ENCODE assay signal across 17 cellular contexts in the genomic region with DNA sequence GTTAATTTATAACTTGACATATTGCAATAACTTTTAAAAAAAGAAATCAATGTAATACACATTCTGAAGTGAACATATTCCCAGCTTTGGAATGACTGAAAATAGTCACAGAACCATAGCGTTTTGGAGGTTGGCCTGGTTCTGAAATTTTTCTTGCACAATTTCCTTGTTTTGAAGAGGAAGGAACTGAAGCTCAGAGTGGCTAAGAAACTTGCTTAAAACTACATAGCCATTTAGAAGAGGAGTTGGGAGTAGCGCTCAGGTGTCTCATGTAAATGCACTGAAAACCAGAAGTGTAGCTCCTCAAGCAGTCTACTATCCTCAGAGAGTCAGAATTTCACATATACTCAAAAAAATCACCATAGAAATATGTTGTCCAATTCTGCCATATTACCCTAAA. TPM values are rescaled to one million over a fixed set of nuclear protein-coding genes. Genes with fewer than 3 reads are reported as not detected.
DNase-seq lines count a peak whose midpoint lies in the region; ATAC-seq and TF ChIP-seq lines count a peak whose summit lies in the region.
"Had no signal": no experiment of that assay in that cellular context is flagged by ENCODE, and none has a peak within 500 bp of the region (broad histone marks: within the 10 kb centered on the region; RNA-seq: fewer than 3 reads in every experiment).

No MANE protein-coding gene starts in this region.

- H3K27me3 ChIP-seq in sigmoid colon: no peaks in the 10 kb centered on the region
- H3K27me3 ChIP-seq: esophagus squamous epithelium had no signal

- peaks cover 0 to 72% (median 57%) of the 10 kb centered on the region in 4 donors for H3K4me1 ChIP-seq in sigmoid colon

- no peak for TF ChIP-seq EP300 in sigmoid colon (IDR thresholded peaks at IDR 0.05)

- intact Hi-C loops in sigmoid colon (cut with DNase I): no loop called here

- DNase-seq in activated CD4-positive, alpha-beta T cell treated with anti-CD3 and anti-CD28 coated beads, Interleukin-2, amount 10 ng/mL, durations not matched to agents 7 days and 5 days: no peak
- DNase-seq in activated CD4-positive, alpha-beta T cell treated with anti-CD3 and anti-CD28 coated beads, Interleukin-2, amount 50 U/mL, for 1 hour: no peak
- DNase-seq in Kasumi-1 (lab: John Stamatoyannopoulos, UW) (peak; percentile 52 to 71), sigmoid colon (no peak), NCI-H526 (lab: John Stamatoyannopoulos, UW) (no peak), putamen (ENCODE audit: low spot score) (no peak)
- no peak for DNase-seq in activated naive CD8-positive, alpha-beta T cell treated with anti-CD3 and anti-CD28 coated beads, Interleukin-2, amount 10 ng/mL, durations not matched to agents 7 days and 5 days
- DNase-seq in stimulated activated naive CD4-positive, alpha-beta T cell treated with Interleukin-2 at 50 U/mL for 16 hours (lab: John Stamatoyannopoulos, UW): no peak
- DNase-seq: activated CD4-positive, alpha-beta T cell treated with anti-CD3 and anti-CD28 coated beads for 1 hour; activated T-cell treated with anti-CD3 and anti-CD28 coated beads, Interleukin-2, amount 50 U/mL, for 48 hours; aorta; cortex of kidney; esophagus squamous epithelium; left cardiac atrium; NCI-H2029; NCI-H524 treated with DMSO at 0.1 percent for 48 hours had no signal

- peak overlapping the region; percentile 64 for H3K27ac Mint-ChIP-seq in activated CD4-positive, alpha-beta T cell treated with anti-CD3 and anti-CD28 coated beads, Interleukin-2, amount 10 ng/mL, durations not matched to agents 7 days and 5 days
- peak overlapping the region; percentile 16 for H3K27ac Mint-ChIP-seq in activated naive CD8-positive, alpha-beta T cell treated with anti-CD3 and anti-CD28 coated beads, Interleukin-2, amount 10 ng/mL, durations not matched to agents 7 days and 5 days

- H3K27ac ChIP-seq in sigmoid colon: peak overlapping the region in 3 of 4 donors; percentile 16 to 51 (median 33)
- H3K27ac ChIP-seq: A549, esophagus squamous epithelium had no signal

- no peak overlapping the region for H3K4me3 ChIP-seq in sigmoid colon
- H3K4me3 ChIP-seq: A549, esophagus squamous epithelium had no signal

- POLR2A ChIA-PET in activated CD4-positive, alpha-beta T cell treated with anti-CD3 and anti-CD28 coated beads, Interleukin-2, amount 10 ng/mL, durations not matched to agents 7 days and 5 days (lab: Charles Lee): no interaction called here
- POLR2A ChIA-PET in activated naive CD8-positive, alpha-beta T cell treated with anti-CD3 and anti-CD28 coated beads, Interleukin-2, amount 10 ng/mL, durations not matched to agents 7 days and 5 days (lab: Charles Lee): interaction anchor here (0.6 kb wide), 1 partner anchor 18 kb away, joined by 3 read pairs; no protein-coding TSS in a partner anchor

- H3K4me3 Mint-ChIP-seq in activated CD4-positive, alpha-beta T cell treated with anti-CD3 and anti-CD28 coated beads, Interleukin-2, amount 10 ng/mL, durations not matched to agents 7 days and 5 days: no peak overlapping the region
- no peak overlapping the region for H3K4me3 Mint-ChIP-seq in activated naive CD8-positive, alpha-beta T cell treated with anti-CD3 and anti-CD28 coated beads, Interleukin-2, amount 10 ng/mL, durations not matched to agents 7 days and 5 days

- H3K36me3 Mint-ChIP-seq in activated CD4-positive, alpha-beta T cell treated with anti-CD3 and anti-CD28 coated beads, Interleukin-2, amount 10 ng/mL, durations not matched to agents 7 days and 5 days (ENCODE audit: low read depth): peaks cover 88% of the 10 kb centered on the region
- peaks cover 66% of the 10 kb centered on the region for H3K36me3 Mint-ChIP-seq in activated naive CD8-positive, alpha-beta T cell treated with anti-CD3 and anti-CD28 coated beads, Interleukin-2, amount 10 ng/mL, durations not matched to agents 7 days and 5 days

- H3K9me3 ChIP-seq in sigmoid colon: no peaks in the 10 kb centered on the region
- H3K9me3 ChIP-seq: A549, esophagus squamous epithelium had no signal

- no peaks in the 10 kb centered on the region for H3K36me3 ChIP-seq in sigmoid colon

- H3K4me1 Mint-ChIP-seq in activated CD4-positive, alpha-beta T cell treated with anti-CD3 and anti-CD28 coated beads, Interleukin-2, amount 10 ng/mL, durations not matched to agents 7 days and 5 days: peaks cover 59% of the 10 kb centered on the region
- H3K4me1 Mint-ChIP-seq in activated naive CD8-positive, alpha-beta T cell treated with anti-CD3 and anti-CD28 coated beads, Interleukin-2, amount 10 ng/mL, durations not matched to agents 7 days and 5 days: peaks cover 37% of the 10 kb centered on the region

- ATAC-seq in activated naive CD8-positive, alpha-beta T cell treated with anti-CD3 and anti-CD28 coated beads, Interleukin-2, amount 10 ng/mL, durations not matched to agents 7 days and 5 days (ENCODE audit: low read depth): no peak
- ATAC-seq: A549, left cardiac atrium had no signal

- H3K27me3 Mint-ChIP-seq in activated CD4-positive, alpha-beta T cell treated with anti-CD3 and anti-CD28 coated beads, Interleukin-2, amount 10 ng/mL, durations not matched to agents 7 days and 5 days: no peaks in the 10 kb centered on the region
- no peaks in the 10 kb centered on the region for H3K27me3 Mint-ChIP-seq in activated naive CD8-positive, alpha-beta T cell treated with anti-CD3 and anti-CD28 coated beads, Interleukin-2, amount 10 ng/mL, durations not matched to agents 7 days and 5 days

- CTCF ChIA-PET in activated CD4-positive, alpha-beta T cell treated with anti-CD3 and anti-CD28 coated beads, Interleukin-2, amount 10 ng/mL, durations not matched to agents 7 days and 5 days (lab: Charles Lee): interaction anchor here (1.1 to 1.5 kb wide), 4 partner anchors 10 to 40 kb away, joined by 3 to 6 read pairs (median 4); no protein-coding TSS in a partner anchor

- peaks cover 3% of the 10 kb centered on the region for H3K9me3 Mint-ChIP-seq in activated CD4-positive, alpha-beta T cell treated with anti-CD3 and anti-CD28 coated beads, Interleukin-2, amount 10 ng/mL, durations not matched to agents 7 days and 5 days
- no peaks in the 10 kb centered on the region for H3K9me3 Mint-ChIP-seq in activated naive CD8-positive, alpha-beta T cell treated with anti-CD3 and anti-CD28 coated beads, Interleukin-2, amount 10 ng/mL, durations not matched to agents 7 days and 5 days

- no peak for TF ChIP-seq CTCF in sigmoid colon (IDR thresholded peaks at IDR 0.05)

- no peak for TF ChIP-seq POLR2A in sigmoid colon (IDR thresholded peaks at IDR 0.05)

- 55 to 64% methylated on average over 2 of the region's 2 CpGs for WGBS in sigmoid colon, 2 donors

RNA-seq across cellular contexts. Expression of gene SLC38A1, which starts 41.2 kb away (rescaled TPM):
- 100 to 1,000 TPM; 180 to 219 TPM for total RNA-seq in activated CD4-positive, alpha-beta T cell treated with anti-CD3 and anti-CD28 coated beads, Interleukin-2, amount 10 ng/mL, durations not matched to agents 7 days and 5 days
- 100 to 1,000 TPM; 194 to 207 TPM for total RNA-seq in activated naive CD8-positive, alpha-beta T cell treated with anti-CD3 and anti-CD28 coated beads, Interleukin-2, amount 10 ng/mL, durations not matched to agents 7 days and 5 days
- 100 to 1,000 TPM; 149 to 209 (median 177) TPM for total RNA-seq in sigmoid colon
- 10 to 100 TPM in 2 of 3 donors, 1 to 10 TPM in 1; 8.4 to 54.9 (median 11.1) TPM for polyA plus RNA-seq in sigmoid colon

Comparison
In these comparisons a context has a peak if more than half of its experiments do, and no peak if none do; other contexts are left out.
1. DNase-seq: peak in Kasumi-1 (2 of 2); none in activated CD4-positive, alpha-beta T cell treated with anti-CD3 and anti-CD28 coated beads, Interleukin-2, amount 10 ng/mL, durations not matched to agents 7 days and 5 days (single experiment), activated CD4-positive, alpha-beta T cell treated with anti-CD3 and anti-CD28 coated beads, Interleukin-2, amount 50 U/mL, for 1 hour (single experiment), activated naive CD8-positive, alpha-beta T cell treated with anti-CD3 and anti-CD28 coated beads, Interleukin-2, amount 10 ng/mL, durations not matched to agents 7 days and 5 days (single experiment), sigmoid colon (single experiment), NCI-H526 (0 of 2), putamen (single experiment) and stimulated activated naive CD4-positive, alpha-beta T cell treated with Interleukin-2 at 50 U/mL for 16 hours (single experiment).